ENCODE assay signal across 2 cellular contexts in genomic region chr16:632486-633335, GRCh38.
A peak's percentile ranks its signal among the peaks of the same experiment; 100 is the strongest.
TF ChIP-seq lines count a peak whose summit lies in the region.

No MANE protein-coding gene starts in this region.

TF ChIP-seq in IMR-90, 13 proteins besides CTCF, POLR2A, EP300 and RAD21:
- TF ChIP-seq SMC3 (IDR thresholded peaks at IDR 0.05; ENCODE audit: low read depth, low read length) (no peak), CEBPB (IDR thresholded peaks at IDR 0.05; ENCODE audit: low read depth, low read length) (no peak), RCOR1 (IDR thresholded peaks at IDR 0.05; ENCODE audit: insufficient replicate concordance, low read length) (no peak), MAFK (IDR thresholded peaks at IDR 0.05; ENCODE audit: low read depth, low read length) (no peak)

TF ChIP-seq in K562, 482 proteins besides CTCF, POLR2A, EP300 and RAD21:
- no peak for TF ChIP-seq ETV5 (CRISPR knock-in tag; IDR thresholded peaks at IDR 0.05; ENCODE audit: low read depth)
- TF ChIP-seq MLX (CRISPR knock-in tag; conservative IDR thresholded peaks at IDR 0.05): no peak
- 0 out of 2 replicates have a peak, but pooled peaks have one; percentile 25 for TF ChIP-seq PTBP1 (IDR thresholded peaks at IDR 0.05; ENCODE audit: low read depth, low read length)
- TF ChIP-seq HNRNPL (IDR thresholded peaks at IDR 0.05; ENCODE audit: low read depth, low read length): peak; percentile 18; the same call in 1 of the 2 replicates
- TF ChIP-seq POLR2G (IDR thresholded peaks at IDR 0.05; ENCODE audit: low read depth, low read length): peak; percentile 66
- TF ChIP-seq RBFOX2 (IDR thresholded peaks at IDR 0.05; ENCODE audit: low read depth, low read length): 0 out of 2 replicates have a peak, but pooled peaks have one; percentile 43
- 0 out of 2 replicates have a peak, but pooled peaks have one; percentile 18 for TF ChIP-seq ZNF143 (CRISPR knock-in tag; IDR thresholded peaks at IDR 0.05)
- TF ChIP-seq ZFX (CRISPR knock-in tag; IDR thresholded peaks at IDR 0.05): 0 out of 2 replicates have a peak, but pooled peaks have one; percentile 9
